ENCODE assay signal across 1 cellular context in the genomic region with DNA sequence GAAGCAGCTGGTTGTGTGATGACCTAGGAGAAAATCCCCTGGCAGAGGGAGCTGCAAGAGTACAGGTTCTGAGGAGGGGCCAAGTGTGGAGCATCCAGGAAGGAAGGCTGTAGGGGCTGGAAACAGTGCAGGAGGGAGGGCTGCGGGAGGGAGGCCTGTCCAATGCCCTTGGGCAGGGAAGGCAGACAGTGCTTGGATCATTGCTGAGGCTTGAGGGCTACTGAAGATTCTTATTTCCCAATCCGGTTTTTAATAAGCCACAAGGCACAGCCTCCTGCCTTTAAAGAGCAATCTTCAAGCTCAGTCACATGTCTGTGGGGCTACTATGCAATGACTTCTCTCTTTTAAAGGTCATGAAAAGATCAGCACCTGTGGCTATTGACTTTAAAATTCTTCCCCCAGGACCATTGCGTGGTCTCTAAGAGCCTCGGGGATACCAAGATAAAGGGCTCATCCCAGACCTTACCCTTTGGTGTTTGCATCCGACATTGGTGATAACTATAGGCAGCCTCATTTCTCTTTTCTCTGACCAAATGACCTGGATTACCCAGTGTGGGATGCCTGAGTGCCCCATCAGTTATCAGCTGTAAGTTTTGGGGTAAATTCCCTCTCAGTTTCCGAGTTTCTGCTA.
A peak's percentile ranks its signal among the peaks of the same experiment; 100 is the strongest.
TF ChIP-seq lines count a peak whose summit lies in the region.

No MANE protein-coding gene starts in this region.

TF ChIP-seq in H1, 55 proteins besides CTCF, POLR2A, EP300 and RAD21:
- TF ChIP-seq JUND (IDR thresholded peaks at IDR 0.05; ENCODE audit: low read length): no peak
- TF ChIP-seq, protein P1, sequence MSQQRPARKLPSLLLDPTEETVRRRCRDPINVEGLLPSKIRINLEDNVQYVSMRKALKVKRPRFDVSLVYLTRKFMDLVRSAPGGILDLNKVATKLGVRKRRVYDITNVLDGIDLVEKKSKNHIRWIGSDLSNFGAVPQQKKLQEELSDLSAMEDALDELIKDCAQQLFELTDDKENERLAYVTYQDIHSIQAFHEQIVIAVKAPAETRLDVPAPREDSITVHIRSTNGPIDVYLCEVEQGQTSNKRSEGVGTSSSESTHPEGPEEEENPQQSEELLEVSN (IDR thresholded peaks at IDR 0.05): peak; percentile 23; the same call in 1 of the 2 replicates
